In the genomic region with DNA sequence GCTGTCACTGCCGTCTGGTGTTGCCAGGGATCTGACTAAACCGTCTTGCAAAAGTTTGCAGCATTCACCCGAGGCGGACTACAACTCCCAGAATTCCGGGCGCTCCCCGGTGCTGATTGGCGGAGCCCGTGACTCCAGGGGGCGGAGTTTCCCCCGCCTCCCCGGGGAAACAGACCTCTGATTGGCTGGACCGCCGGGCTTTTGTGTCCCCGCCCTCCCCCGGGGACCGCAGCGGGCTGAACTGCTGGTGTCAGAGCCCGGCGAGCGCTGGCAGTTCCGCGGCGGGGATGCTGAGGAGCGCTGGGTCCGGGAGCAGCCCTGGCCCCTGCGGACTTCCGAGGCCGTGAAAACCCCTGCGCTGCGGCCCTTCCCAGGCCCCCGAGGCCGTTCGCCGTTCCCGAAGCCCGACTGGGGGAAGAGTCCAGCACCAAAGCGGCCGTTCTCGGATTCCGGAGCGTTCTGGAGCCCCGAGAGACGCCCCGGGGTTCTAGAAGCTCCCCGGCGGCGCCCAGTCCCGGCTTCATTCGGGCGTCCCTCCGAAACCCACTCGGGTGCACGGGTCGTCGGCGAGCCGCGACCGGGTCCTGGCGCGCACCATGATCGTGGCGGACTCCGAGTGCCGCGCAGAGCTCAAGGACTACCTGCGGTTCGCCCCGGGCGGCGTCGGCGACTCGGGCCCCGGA, we compare ENCODE assay signal across 8 cellular contexts. TPM values are rescaled to one million over a fixed set of nuclear protein-coding genes. Genes with fewer than 3 reads are reported as not detected.
DNase-seq lines count a peak whose midpoint lies in the region; ATAC-seq and TF ChIP-seq lines count a peak whose summit lies in the region.

A gene with protein sequence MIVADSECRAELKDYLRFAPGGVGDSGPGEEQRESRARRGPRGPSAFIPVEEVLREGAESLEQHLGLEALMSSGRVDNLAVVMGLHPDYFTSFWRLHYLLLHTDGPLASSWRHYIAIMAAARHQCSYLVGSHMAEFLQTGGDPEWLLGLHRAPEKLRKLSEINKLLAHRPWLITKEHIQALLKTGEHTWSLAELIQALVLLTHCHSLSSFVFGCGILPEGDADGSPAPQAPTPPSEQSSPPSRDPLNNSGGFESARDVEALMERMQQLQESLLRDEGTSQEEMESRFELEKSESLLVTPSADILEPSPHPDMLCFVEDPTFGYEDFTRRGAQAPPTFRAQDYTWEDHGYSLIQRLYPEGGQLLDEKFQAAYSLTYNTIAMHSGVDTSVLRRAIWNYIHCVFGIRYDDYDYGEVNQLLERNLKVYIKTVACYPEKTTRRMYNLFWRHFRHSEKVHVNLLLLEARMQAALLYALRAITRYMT (plus strand): TSS at position 267 of the 683 bp plus-strand sequence. CDS start 330 bp downstream, at position 597.

- no peaks in the 10 kb centered on the region for H3K9me3 ChIP-seq in PC-9 (ENCODE audit: insufficient read depth, low read depth)
- H3K9me3 ChIP-seq in mucosa of rectum (ENCODE audit: control insufficient read depth in 2 of 2, low read length in 2 of 2), result no peaks in the 10 kb centered on the region

- H3K9me2 ChIP-seq in PC-9 (ENCODE audit: insufficient read depth), result no peaks in the 10 kb centered on the region

- H2AFZ ChIP-seq in PC-9, result peak within 1 kb of the TSS; percentile 63

- H3K79me2 ChIP-seq in PC-9 (ENCODE audit: low read depth), result peaks cover 47% of the 10 kb centered on the region

- H3K4me3 ChIP-seq in Jurkat, Clone E6-1 (ENCODE audit: low read length), result peak within 1 kb of the TSS; percentile 77
- H3K4me3 ChIP-seq in PC-9, result peak within 1 kb of the TSS; percentile 88
- peak within 1 kb of the TSS; percentile 98 for H3K4me3 ChIP-seq in epithelial cell of proximal tubule (ENCODE audit: low read depth, low read length)
- H3K4me3 ChIP-seq in mucosa of rectum (ENCODE audit: low read length in 2 of 2), result peak within 1 kb of the TSS; percentile 82 to 88

- peak; percentile 92 for ATAC-seq in GM21619 (IDR thresholded peaks at IDR 0.05; ENCODE audit: unreplicated experiment)

- peak within 1 kb of the TSS; percentile 82 to 88 for H3K9ac ChIP-seq in mucosa of rectum (ENCODE audit: low read depth in 1 of 2, low read length in 2 of 2)

- peak within 1 kb of the TSS; percentile 95 for H3K4me2 ChIP-seq in PC-9

- intact Hi-C loops in PC-9 (cut with micrococcal nuclease; ENCODE audit: unreplicated experiment), result no loop called here

- H3K27ac ChIP-seq in PC-9 (peak within 1 kb of the TSS; percentile 91), mucosa of rectum (ENCODE audit: low read depth in 2 of 2, low read length in 2 of 2) (peak within 1 kb of the TSS; percentile 84 to 86)

- peaks cover 6% of the 10 kb centered on the region for H3K36me3 Mint-ChIP-seq in activated T-cell treated with anti-CD3 and anti-CD28 coated beads, Interleukin-2, amount 50 U/mL, for 24 hours (ENCODE audit: low read depth)

- H3K4me1 ChIP-seq in PC-9 (replicated peaks; ENCODE audit: insufficient read depth) (peaks cover 16% of the 10 kb centered on the region; the same call in 1 of the 2 replicates), mucosa of rectum (ENCODE audit: control insufficient read depth in 2 of 2, insufficient read depth in 2 of 2, low read length in 2 of 2) (peaks cover 14 to 15% of the 10 kb centered on the region in 2 donors)

- TSS peak; percentile 36 for BruUV-seq in PC-9 (replicated peaks; lab: Mats Ljungman, UMichigan)

- peak; percentile 99 for DNase-seq in DMS153 (lab: John Stamatoyannopoulos, UW)
- DNase-seq in Jurkat, Clone E6-1 (ENCODE audit: low read depth, low spot score), result peak; percentile 96
- peak; percentile 95 to 99 for DNase-seq in PC-9
- DNase-seq in activated T-cell treated with anti-CD3 and anti-CD28 coated beads, Interleukin-2, amount 50 U/mL, for 24 hours, result peak; percentile 99
- peak; percentile 83 for DNase-seq in epithelial cell of proximal tubule (ENCODE audit: low read depth)
- peak; percentile 99 for DNase-seq in stimulated activated CD8-positive, alpha-beta memory T cell treated with anti-CD3 and anti-CD28 coated beads, Interleukin-4, amount 100 ng/mL, for 48 hours

- CTCF ChIA-PET in PC-9 (lab: Charles Lee), result interaction anchor here (1.1 kb wide), 1 partner anchor 11 kb away, joined by 3 read pairs; no protein-coding TSS in a partner anchor

- H3F3A ChIP-seq in PC-9 (ENCODE audit: insufficient read depth, low read depth), result peaks cover 7% of the 10 kb centered on the region; the same call in 1 of the 2 replicates

- POLR2A ChIA-PET in PC-9 (lab: Charles Lee; ENCODE audit: unreplicated experiment), result no interaction called here

- H3K4me3 Mint-ChIP-seq in activated T-cell treated with anti-CD3 and anti-CD28 coated beads, Interleukin-2, amount 50 U/mL, for 24 hours, result peak within 1 kb of the TSS; percentile 83

- H3K27me3 Mint-ChIP-seq in activated T-cell treated with anti-CD3 and anti-CD28 coated beads, Interleukin-2, amount 50 U/mL, for 24 hours, result no peaks in the 10 kb centered on the region

- H3K9me3 Mint-ChIP-seq in activated T-cell treated with anti-CD3 and anti-CD28 coated beads, Interleukin-2, amount 50 U/mL, for 24 hours, result no peaks in the 10 kb centered on the region

- H3K36me3 ChIP-seq in PC-9 (ENCODE audit: low read depth) (peaks cover 8% of the 10 kb centered on the region; the same call in 1 of the 2 replicates), mucosa of rectum (ENCODE audit: control insufficient read depth in 2 of 2, insufficient read depth in 2 of 2, low read length in 2 of 2) (no peaks in the 10 kb centered on the region)

- no peak for TF ChIP-seq CTCF in PC-9 (conservative IDR thresholded peaks at IDR 0.05)
- no peak for TF ChIP-seq CTCF in epithelial cell of proximal tubule (conservative IDR thresholded peaks at IDR 0.05; ENCODE audit: low read depth, low read length)

- H3K27me3 ChIP-seq in PC-9 (ENCODE audit: insufficient read depth, low read depth), result no peaks in the 10 kb centered on the region
- H3K27me3 ChIP-seq in mucosa of rectum (ENCODE audit: control insufficient read depth in 2 of 2, insufficient read depth in 2 of 2, low read length in 2 of 2), result no peaks in the 10 kb centered on the region

- peaks cover 43% of the 10 kb centered on the region for H4K20me1 ChIP-seq in PC-9 (ENCODE audit: insufficient read depth)

- H3K4me1 Mint-ChIP-seq in activated T-cell treated with anti-CD3 and anti-CD28 coated beads, Interleukin-2, amount 50 U/mL, for 24 hours (ENCODE audit: low read depth), result peaks cover 44% of the 10 kb centered on the region

- H3K27ac Mint-ChIP-seq in activated T-cell treated with anti-CD3 and anti-CD28 coated beads, Interleukin-2, amount 50 U/mL, for 24 hours, result peak within 1 kb of the TSS; percentile 96

RNA-seq across cellular contexts. Expression of the gene that starts here (rescaled TPM):
- 6.5 TPM for polyA plus RNA-seq in Jurkat, Clone E6-1 (2012; ENCODE audit: insufficient read depth, insufficient read length)
- total RNA-seq in PC-9 (2021) (10.3 and 12.2 TPM in 2 replicates), epithelial cell of proximal tubule (15.4 and 18.5 TPM in 2 replicates)

Comparison
In these comparisons a context has a peak if more than half of its experiments do, and no peak if none do; other contexts are left out.
1. Peak in every context shown above with its lines: DNase-seq, ATAC-seq, H3K4me3 ChIP-seq and H3K27ac ChIP-seq.